Comparison of ENCODE assay signal across 10 cellular contexts in genomic region chr2:196354186-196354585, GRCh38.
"Had no signal": no experiment of that assay in that cellular context is flagged by ENCODE, and none has a peak within 500 bp of the region (broad histone marks: within the 10 kb centered on the region; RNA-seq: fewer than 3 reads in every experiment).

No MANE protein-coding gene starts in this region.

- H3K4me3 ChIP-seq: GM23338, K562 had no signal

- H3K4me2 ChIP-seq: GM23338 had no signal

- ATAC-seq: GM23338, HCT116, K562 had no signal

- H2AFZ ChIP-seq: GM23338 had no signal

- DNase-seq: H9, HFFc6, IMR-90, KG1 had no signal

- H3K27ac ChIP-seq: HL-60 had no signal

- FAIRE-seq: H1, H54, K562 had no signal
